Comparison of ENCODE assay signal across 16 cellular contexts in the genomic region with DNA sequence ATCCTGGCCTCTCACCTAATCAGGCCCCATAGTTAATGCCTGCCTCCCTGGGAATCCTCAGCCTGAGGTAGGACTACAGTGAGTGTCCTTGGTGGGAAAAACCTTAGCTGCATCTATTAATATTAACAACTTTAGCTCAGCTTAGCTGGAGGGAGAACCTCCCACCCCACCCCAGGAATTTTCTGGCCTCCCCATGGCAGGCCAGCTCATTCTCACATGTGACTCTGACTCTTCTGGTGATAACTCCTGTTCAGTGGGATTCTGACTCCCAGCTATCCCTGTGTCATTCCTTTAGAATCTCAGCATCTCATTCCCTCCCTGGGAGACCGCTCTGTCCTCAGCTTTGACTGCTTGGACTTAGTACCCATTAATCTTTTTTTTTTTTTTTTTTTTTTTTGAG. TPM values are rescaled to one million over a fixed set of nuclear protein-coding genes. Genes with fewer than 3 reads are reported as not detected.
A peak's percentile ranks its signal among the peaks of the same experiment; 100 is the strongest.
DNase-seq lines count a peak whose midpoint lies in the region; ATAC-seq, FAIRE-seq and TF ChIP-seq lines count a peak whose summit lies in the region.
"Had no signal": no experiment of that assay in that cellular context is flagged by ENCODE, and none has a peak within 500 bp of the region (broad histone marks: within the 10 kb centered on the region; RNA-seq: fewer than 3 reads in every experiment).

No MANE protein-coding gene starts in this region.

- POLR2A ChIA-PET in A549 (lab: Yijun Ruan, JAX) (no interaction called here), HEK293 (lab: Yijun Ruan, JAX) (no interaction called here)

- no peaks in the 10 kb centered on the region for H3K27me3 ChIP-seq in astrocyte (ENCODE audit: insufficient read depth, low read length)
- no peaks in the 10 kb centered on the region for H3K27me3 ChIP-seq in colonic mucosa

- H3K36me3 ChIP-seq in HEK293 (ENCODE audit: control insufficient read depth in 2 of 2, insufficient read depth in 1 of 2, low read length in 2 of 2) (no peaks in the 10 kb centered on the region), astrocyte (ENCODE audit: insufficient read depth, low read length) (no peaks in the 10 kb centered on the region), colonic mucosa (no peaks in the 10 kb centered on the region)

- no peak for TF ChIP-seq RAD21 in A549 (conservative IDR thresholded peaks at IDR 0.05 in 1 of 2, IDR thresholded peaks at IDR 0.05 in 1 of 2)

- no peaks in the 10 kb centered on the region for H3K4me1 ChIP-seq in A549
- H3K4me1 ChIP-seq in HEK293 (ENCODE audit: control insufficient read depth, insufficient read depth, low read length): no peaks in the 10 kb centered on the region
- no peaks in the 10 kb centered on the region for H3K4me1 ChIP-seq in astrocyte (ENCODE audit: insufficient read depth, low read length)
- H3K4me1 ChIP-seq in colonic mucosa: no peaks in the 10 kb centered on the region
- H3K4me1 ChIP-seq: parathyroid adenoma had no signal

- H3K9me3 Mint-ChIP-seq in astrocyte (ENCODE audit: unreplicated experiment): no peaks in the 10 kb centered on the region
- H3K9me3 Mint-ChIP-seq: activated CD4-positive, alpha-beta T cell treated with anti-CD3 and anti-CD28 coated beads, Interleukin-2, amount 10 ng/mL, durations not matched to agents 7 days and 5 days; activated T-helper 1 cell treated with anti-CD3 and anti-CD28 coated beads, Interleukin-12 subunit alpha, Interleukin-12 subunit beta, Interleukin-2, Interleukin-4 antibody, amounts not matched to agents 30 ng/mL and 10 ng/mL and 1 ng/mL, durations not matched to agents 14 hours and 24 hours and 36 hours; brain; mesothelial cell of epicardium had no signal

- no peaks in the 10 kb centered on the region for H4K20me1 ChIP-seq in astrocyte (ENCODE audit: insufficient read depth, low read length)

- no peak overlapping the region for H2AFZ ChIP-seq in astrocyte (ENCODE audit: low read depth, low read length)
- H2AFZ ChIP-seq: parathyroid adenoma had no signal

- H3K4me1 Mint-ChIP-seq in astrocyte (ENCODE audit: low read depth, unreplicated experiment): peaks cover 6% of the 10 kb centered on the region
- H3K4me1 Mint-ChIP-seq: activated CD4-positive, alpha-beta T cell treated with anti-CD3 and anti-CD28 coated beads, Interleukin-2, amount 10 ng/mL, durations not matched to agents 7 days and 5 days; mesothelial cell of epicardium had no signal

- no peak for TF ChIP-seq POLR2A in A549 (IDR thresholded peaks at IDR 0.05; ENCODE audit: low read length)

- H3K4me3 Mint-ChIP-seq in astrocyte (ENCODE audit: unreplicated experiment): no peak overlapping the region
- H3K4me3 Mint-ChIP-seq: activated CD4-positive, alpha-beta T cell treated with anti-CD3 and anti-CD28 coated beads, Interleukin-2, amount 10 ng/mL, durations not matched to agents 7 days and 5 days; activated T-helper 1 cell treated with anti-CD3 and anti-CD28 coated beads, Interleukin-12 subunit alpha, Interleukin-12 subunit beta, Interleukin-2, Interleukin-4 antibody, amounts not matched to agents 30 ng/mL and 10 ng/mL and 1 ng/mL, durations not matched to agents 14 hours and 24 hours and 36 hours; brain; mesothelial cell of epicardium had no signal

- ATAC-seq in A549 (peak; percentile 67 to 70), HG03159 (IDR thresholded peaks at IDR 0.05; ENCODE audit: unreplicated experiment) (no peak)

- peak in 1 of 2 experiments; percentile 36 for DNase-seq in A549 (ENCODE audit: low read depth in 1 of 2, low spot score in 1 of 2)
- DNase-seq in astrocyte (ENCODE audit: low read depth): peak; percentile 44
- peak; percentile 82 for DNase-seq in hepatic stellate cell (ENCODE audit: low spot score)
- DNase-seq in midbrain (lab: John Stamatoyannopoulos, UW): no peak
- no peak for DNase-seq in GOT3 (lab: John Stamatoyannopoulos, UW)
- DNase-seq in colonic mucosa: no peak
- DNase-seq: activated CD4-positive, alpha-beta T cell treated with anti-CD3 and anti-CD28 coated beads, Interleukin-2, amount 10 ng/mL, durations not matched to agents 7 days and 5 days; NCI-H524 treated with DMSO at 0.1 percent for 48 hours; trophoblast cell had no signal

- H3K4me2 ChIP-seq in A549: no peak overlapping the region
- H3K4me2 ChIP-seq in astrocyte (ENCODE audit: low read length): no peak overlapping the region

- H3K79me2 ChIP-seq in astrocyte (ENCODE audit: insufficient read depth, low read length): no peaks in the 10 kb centered on the region
- H3K79me2 ChIP-seq: parathyroid adenoma had no signal

- peaks cover 6% of the 10 kb centered on the region for H3K27me3 Mint-ChIP-seq in astrocyte (ENCODE audit: low read depth, unreplicated experiment)
- H3K27me3 Mint-ChIP-seq: activated CD4-positive, alpha-beta T cell treated with anti-CD3 and anti-CD28 coated beads, Interleukin-2, amount 10 ng/mL, durations not matched to agents 7 days and 5 days; brain had no signal

- CTCF ChIA-PET in A549 (lab: Yijun Ruan, JAX): interaction anchor here (0.5 to 1.6 kb wide), 5 partner anchors 9 to 980 kb away, joined by 3 to 8 read pairs (median 4); no protein-coding TSS in a partner anchor
- CTCF ChIA-PET in HEK293 (lab: Yijun Ruan, JAX): interaction anchor here (0.6 kb wide), 1 partner anchor 987 kb away, joined by 3 read pairs; no protein-coding TSS in a partner anchor

- TF ChIP-seq EP300 in A549 (IDR thresholded peaks at IDR 0.05): no peak

- TF ChIP-seq CTCF in A549 (IDR thresholded peaks at IDR 0.05) (no peak), HEK293 (tag by site-specific recombination; IDR thresholded peaks at IDR 0.05) (no peak), astrocyte (IDR thresholded peaks at IDR 0.05; ENCODE audit: insufficient read depth, low read depth, low read length) (no peak), colonic mucosa (IDR thresholded peaks at IDR 0.05) (no peak)

- peak overlapping the region; percentile 20 for H3K9ac ChIP-seq in astrocyte (ENCODE audit: low read length)
- H3K9ac ChIP-seq in colonic mucosa (ENCODE audit: low read depth in 2 of 2, low read length in 2 of 2): no peak overlapping the region
- H3K9ac ChIP-seq: parathyroid adenoma had no signal

- H3K4me3 ChIP-seq in A549 (no peak overlapping the region), HEK293 (ENCODE audit: low read depth, low read length) (no peak overlapping the region), astrocyte (ENCODE audit: insufficient read depth, low read depth, low read length) (no peak overlapping the region), colonic mucosa (no peak overlapping the region)

- intact Hi-C loops in colonic mucosa (cut with DNase I): no loop called here

- H3K9me3 ChIP-seq in A549: no peaks in the 10 kb centered on the region
- no peaks in the 10 kb centered on the region for H3K9me3 ChIP-seq in HEK293 (ENCODE audit: control insufficient read depth, insufficient read depth, low read depth, low read length)
- H3K9me3 ChIP-seq in astrocyte (ENCODE audit: insufficient read depth, low read depth, low read length): no peaks in the 10 kb centered on the region
- no peaks in the 10 kb centered on the region for H3K9me3 ChIP-seq in colonic mucosa

- WGBS in A549 (ENCODE audit: missing lambda C conversion rate): 81% methylated on average over 1 of the region's 1 CpG

- FAIRE-seq in A549 (lab: Jason Lieb, UNC): no peak
- FAIRE-seq in astrocyte (lab: Jason Lieb, UNC): no peak
- FAIRE-seq: endothelial cell of umbilical vein had no signal

- H3K27ac ChIP-seq in A549: peak overlapping the region in 1 of 2 experiments; percentile 24; a peak in 1 of 6 replicates
- no peak overlapping the region for H3K27ac ChIP-seq in HEK293 (ENCODE audit: extremely low read depth, low read depth, low read length)
- H3K27ac ChIP-seq in astrocyte (ENCODE audit: low read depth, low read length): peak overlapping the region; percentile 37
- no peak overlapping the region for H3K27ac ChIP-seq in colonic mucosa
- H3K27ac ChIP-seq: parathyroid adenoma had no signal

- no peaks in the 10 kb centered on the region for H3K36me3 Mint-ChIP-seq in astrocyte (ENCODE audit: low read depth, unreplicated experiment)
- H3K36me3 Mint-ChIP-seq: brain, mesothelial cell of epicardium had no signal

- peak overlapping the region; percentile 50 for H3K27ac Mint-ChIP-seq in astrocyte (ENCODE audit: unreplicated experiment)
- H3K27ac Mint-ChIP-seq: activated CD4-positive, alpha-beta T cell treated with anti-CD3 and anti-CD28 coated beads, Interleukin-2, amount 10 ng/mL, durations not matched to agents 7 days and 5 days; activated T-helper 1 cell treated with anti-CD3 and anti-CD28 coated beads, Interleukin-12 subunit alpha, Interleukin-12 subunit beta, Interleukin-2, Interleukin-4 antibody, amounts not matched to agents 30 ng/mL and 10 ng/mL and 1 ng/mL, durations not matched to agents 14 hours and 24 hours and 36 hours; brain; mesothelial cell of epicardium had no signal

TF ChIP-seq in A549, 52 proteins besides CTCF, POLR2A, EP300 and RAD21 (continues in another document):
- TF ChIP-seq CHD2 (IDR thresholded peaks at IDR 0.05; ENCODE audit: low read length, partially characterized antibody): no peak

TF ChIP-seq in HEK293, 187 proteins besides CTCF, POLR2A, EP300 and RAD21 (continues in another document):
- peak; percentile 82 for TF ChIP-seq GLIS1 (tag by site-specific recombination; IDR thresholded peaks at IDR 0.05)

RNA-seq across cellular contexts. Expression of gene ART5, which starts 14.5 kb away (rescaled TPM):
- polyA plus RNA-seq in A549 (2011; rRNA removed) (0.08 and 0.12 TPM in 2 replicates), A549 (2017; fragmentation: RNase III; extraction: RNeasy Plus Mini Kit Qiagen cat#74134 plus additional on column Dnase treatment) (0.22 to 0.30 TPM in 2 of 3 replicates, not detected in the other)
- 0.11 and 0.12 TPM in 2 replicates for polyA plus RNA-seq in A549 (2012; cell fraction: cytosol; rRNA removed)
- 0.12 and 0.20 TPM in 2 replicates for polyA plus RNA-seq in A549 (2012; cell fraction: nucleus; rRNA removed)
- polyA minus RNA-seq in A549 (2011; rRNA and poly(A)+ RNA removed): not detected in 2 replicates
- total RNA-seq in astrocyte (4.1 and 8.3 TPM in 2 replicates), colonic mucosa (not detected)
- total RNA-seq: activated CD4-positive, alpha-beta T cell treated with anti-CD3 and anti-CD28 coated beads, Interleukin-2, amount 10 ng/mL, durations not matched to agents 7 days and 5 days; activated T-helper 1 cell treated with anti-CD3 and anti-CD28 coated beads, Interleukin-12 subunit alpha, Interleukin-12 subunit beta, Interleukin-2, Interleukin-4 antibody, amounts not matched to agents 30 ng/mL and 10 ng/mL and 1 ng/mL, durations not matched to agents 14 hours and 24 hours and 36 hours; endothelial cell of umbilical vein had no signal
- polyA plus RNA-seq: endothelial cell of umbilical vein had no signal

RNA-seq across cellular contexts. Expression of gene ART1, which starts 17.6 kb away (rescaled TPM):
- polyA plus RNA-seq in A549 (2011; rRNA removed) (not detected in 2 replicates), A549 (2017; fragmentation: RNase III; extraction: RNeasy Plus Mini Kit Qiagen cat#74134 plus additional on column Dnase treatment) (not detected in 3 replicates)
- polyA plus RNA-seq in A549 (2012; cell fraction: cytosol; rRNA removed): not detected in 2 replicates
- polyA plus RNA-seq in A549 (2012; cell fraction: nucleus; rRNA removed): not detected in 2 replicates
- polyA minus RNA-seq in A549 (2011; rRNA and poly(A)+ RNA removed): not detected in 2 replicates
- total RNA-seq in astrocyte (not detected in 2 replicates), colonic mucosa (not detected)
- total RNA-seq: activated CD4-positive, alpha-beta T cell treated with anti-CD3 and anti-CD28 coated beads, Interleukin-2, amount 10 ng/mL, durations not matched to agents 7 days and 5 days; activated T-helper 1 cell treated with anti-CD3 and anti-CD28 coated beads, Interleukin-12 subunit alpha, Interleukin-12 subunit beta, Interleukin-2, Interleukin-4 antibody, amounts not matched to agents 30 ng/mL and 10 ng/mL and 1 ng/mL, durations not matched to agents 14 hours and 24 hours and 36 hours; endothelial cell of umbilical vein; mesothelial cell of epicardium had no signal
- polyA plus RNA-seq: endothelial cell of umbilical vein had no signal

RNA-seq across cellular contexts. Expression of gene CHRNA10, which starts 43.9 kb away (rescaled TPM):
- 0.44 and 0.61 TPM in 2 replicates for polyA plus RNA-seq in A549 (2011; rRNA removed)
- polyA plus RNA-seq in A549 (2012; cell fraction: cytosol; rRNA removed): 1.1 and 1.4 TPM in 2 replicates
- 9.0 and 11.0 TPM in 2 replicates for polyA plus RNA-seq in A549 (2012; cell fraction: nucleus; rRNA removed)
- 0.85 to 1.1 TPM (median 0.87 TPM) in 3 replicates for polyA plus RNA-seq in A549 (2017; fragmentation: RNase III; extraction: RNeasy Plus Mini Kit Qiagen cat#74134 plus additional on column Dnase treatment)
- 0.66 and 1.4 TPM in 2 replicates for polyA minus RNA-seq in A549 (2011; rRNA and poly(A)+ RNA removed)
- total RNA-seq in astrocyte: 1.5 and 2.1 TPM in 2 replicates
- 1 to 10 TPM; 1.4 to 2.4 TPM for total RNA-seq in colonic mucosa

Comparison
In these comparisons a context has a peak if more than half of its experiments do, and no peak if none do; other contexts are left out.
1. DNase-seq: peak in astrocyte (single experiment) and hepatic stellate cell (single experiment); none in midbrain (single experiment), GOT3 (single experiment) and colonic mucosa (single experiment).